8 cellular contexts compared by ENCODE assay signal in genomic region chr1:209784276-209785169, GRCh38. TPM values are rescaled to one million over a fixed set of nuclear protein-coding genes. Genes with fewer than 3 reads are reported as not detected.
DNase-seq lines count a peak whose midpoint lies in the region; ATAC-seq, FAIRE-seq and TF ChIP-seq lines count a peak whose summit lies in the region.

C1orf74 (minus strand) TSS chr1:209784559; CDS start chr1:209783634, 925 bp downstream.

- no peak for TF ChIP-seq CTCF in WTC11 (IDR thresholded peaks at IDR 0.05)

- H3K4me3 ChIP-seq in small intestine (ENCODE audit: low read depth in 1 of 2, low read length in 2 of 2), result peak within 1 kb of the TSS; percentile 42 to 77

- peak; percentile 99 for DNase-seq in AG08396 (ENCODE audit: low spot score)
- peak; percentile 99 for DNase-seq in NCI-H2227 treated with DMSO at 0.1 percent for 48 hours (lab: John Stamatoyannopoulos, UW)
- DNase-seq in WTC11 (ENCODE audit: low spot score), result peak; percentile 100
- peak; percentile 86 to 98 (median 96) for DNase-seq in caudate nucleus (lab: John Stamatoyannopoulos, UW)
- DNase-seq in iPS-NIHi7 (ENCODE audit: extremely low spot score), result peak; percentile 100
- DNase-seq in small intestine, result peak; percentile 99

- ATAC-seq in HG03175 (IDR thresholded peaks at IDR 0.05; ENCODE audit: unreplicated experiment) (peak; percentile 99), WTC11 (peak; percentile 99)

- H3K9me3 ChIP-seq in small intestine (ENCODE audit: control insufficient read depth, low read depth), result no peaks in the 10 kb centered on the region

- CTCF ChIA-PET in WTC11 (lab: Charles Lee), result interaction anchor here (0.6 to 1.6 kb wide), 6 partner anchors 14 to 43 kb away, joined by 3 to 8 read pairs (median 4); partner anchors contain the start of genes IRF6 and UTP25

- peaks cover 13% of the 10 kb centered on the region for H3K36me3 Mint-ChIP-seq in WTC11

- peak; percentile 96 for TF ChIP-seq POLR2A in GM18951 (IDR thresholded peaks at IDR 0.05; ENCODE audit: extremely low read depth, insufficient read depth, insufficient read length)

- peaks cover 7% of the 10 kb centered on the region for H3K9me3 Mint-ChIP-seq in WTC11

- peak within 1 kb of the TSS; percentile 93 for H3K27ac Mint-ChIP-seq in WTC11

- H3K27ac ChIP-seq in caudate nucleus (ENCODE audit: low read depth, low read length), result peak within 1 kb of the TSS; percentile 78
- peak within 1 kb of the TSS; percentile 77 to 98 for H3K27ac ChIP-seq in small intestine (ENCODE audit: low read depth in 1 of 2, low read length in 1 of 2)

- peak within 1 kb of the TSS; percentile 96 for H3K4me3 Mint-ChIP-seq in WTC11

- in situ Hi-C loops in GM18951 (cut with MboI; ENCODE audit: low sequenced_read_pairs, unreplicated experiment), result no loop called here

- 2 to 3% (median 2%) methylated on average over 47 of the region's 47 CpGs for WGBS in small intestine, 3 donors

- peaks cover 5 to 6% of the 10 kb centered on the region in 2 donors for H3K36me3 ChIP-seq in small intestine (ENCODE audit: control insufficient read depth in 2 of 2, insufficient read depth in 2 of 2, low read length in 2 of 2)

- FAIRE-seq in small intestine (lab: Jason Lieb, UNC), result peak; percentile 26

- POLR2A ChIA-PET in WTC11 (lab: Charles Lee), result interaction anchor here (1.2 to 1.6 kb wide), 3 partner anchors 21 to 109 kb away, joined by 4 to 10 read pairs (median 5); partner anchors contain the start of genes G0S2 and IRF6

- peaks cover 3 to 5% of the 10 kb centered on the region in 2 donors for H3K4me1 ChIP-seq in small intestine (ENCODE audit: control insufficient read depth in 2 of 2, insufficient read depth in 1 of 2, low read depth in 1 of 2, low read length in 1 of 2)

- H3K4me1 Mint-ChIP-seq in WTC11, result peaks cover 15% of the 10 kb centered on the region; the same call in 1 of the 2 replicates

- H3K27me3 Mint-ChIP-seq in WTC11 (ENCODE audit: low read depth), result peaks cover 6% of the 10 kb centered on the region

- no peaks in the 10 kb centered on the region for H3K27me3 ChIP-seq in small intestine (ENCODE audit: control insufficient read depth in 2 of 2, insufficient read depth in 2 of 2, low read length in 2 of 2)

TF ChIP-seq in WTC11, 78 proteins besides CTCF, POLR2A, EP300 and RAD21 (continues in another document):
- TF ChIP-seq E2F5 (CRISPR knock-in tag; IDR thresholded peaks at IDR 0.05), result peak; percentile 70; the same call in 1 of the 2 replicates
- 0 out of 2 replicates have a peak, but pooled peaks have one; percentile 56 for TF ChIP-seq GABPB1 (CRISPR knock-in tag; IDR thresholded peaks at IDR 0.05)
- TF ChIP-seq, protein P1, sequence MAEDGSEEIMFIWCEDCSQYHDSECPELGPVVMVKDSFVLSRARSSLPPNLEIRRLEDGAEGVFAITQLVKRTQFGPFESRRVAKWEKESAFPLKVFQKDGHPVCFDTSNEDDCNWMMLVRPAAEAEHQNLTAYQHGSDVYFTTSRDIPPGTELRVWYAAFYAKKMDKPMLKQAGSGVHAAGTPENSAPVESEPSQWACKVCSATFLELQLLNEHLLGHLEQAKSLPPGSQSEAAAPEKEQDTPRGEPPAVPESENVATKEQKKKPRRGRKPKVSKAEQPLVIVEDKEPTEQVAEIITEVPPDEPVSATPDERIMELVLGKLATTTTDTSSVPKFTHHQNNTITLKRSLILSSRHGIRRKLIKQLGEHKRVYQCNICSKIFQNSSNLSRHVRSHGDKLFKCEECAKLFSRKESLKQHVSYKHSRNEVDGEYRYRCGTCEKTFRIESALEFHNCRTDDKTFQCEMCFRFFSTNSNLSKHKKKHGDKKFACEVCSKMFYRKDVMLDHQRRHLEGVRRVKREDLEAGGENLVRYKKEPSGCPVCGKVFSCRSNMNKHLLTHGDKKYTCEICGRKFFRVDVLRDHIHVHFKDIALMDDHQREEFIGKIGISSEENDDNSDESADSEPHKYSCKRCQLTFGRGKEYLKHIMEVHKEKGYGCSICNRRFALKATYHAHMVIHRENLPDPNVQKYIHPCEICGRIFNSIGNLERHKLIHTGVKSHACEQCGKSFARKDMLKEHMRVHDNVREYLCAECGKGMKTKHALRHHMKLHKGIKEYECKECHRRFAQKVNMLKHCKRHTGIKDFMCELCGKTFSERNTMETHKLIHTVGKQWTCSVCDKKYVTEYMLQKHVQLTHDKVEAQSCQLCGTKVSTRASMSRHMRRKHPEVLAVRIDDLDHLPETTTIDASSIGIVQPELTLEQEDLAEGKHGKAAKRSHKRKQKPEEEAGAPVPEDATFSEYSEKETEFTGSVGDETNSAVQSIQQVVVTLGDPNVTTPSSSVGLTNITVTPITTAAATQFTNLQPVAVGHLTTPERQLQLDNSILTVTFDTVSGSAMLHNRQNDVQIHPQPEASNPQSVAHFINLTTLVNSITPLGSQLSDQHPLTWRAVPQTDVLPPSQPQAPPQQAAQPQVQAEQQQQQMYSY (CRISPR knock-in tag; IDR thresholded peaks at IDR 0.05), result 0 out of 2 replicates have a peak, but pooled peaks have one; percentile 16
- TF ChIP-seq CREB1 (CRISPR knock-in tag; IDR thresholded peaks at IDR 0.05), result 0 out of 2 replicates have a peak, but pooled peaks have one; percentile 53
- peak; percentile 94 for TF ChIP-seq FOXK1 (CRISPR knock-in tag; IDR thresholded peaks at IDR 0.05)
- TF ChIP-seq ZNF219 (CRISPR knock-in tag; IDR thresholded peaks at IDR 0.05; ENCODE audit: borderline replicate concordance), result no peak
- no peak for TF ChIP-seq TEAD4 (CRISPR knock-in tag; IDR thresholded peaks at IDR 0.05)
- TF ChIP-seq ETV6 (CRISPR knock-in tag; IDR thresholded peaks at IDR 0.05), result peak; percentile 59; the same call in 1 of the 2 replicates
- TF ChIP-seq RORB (CRISPR knock-in tag; IDR thresholded peaks at IDR 0.05), result peak; percentile 12; the same call in 1 of the 2 replicates
- no peak for TF ChIP-seq SMAD3 (CRISPR knock-in tag; IDR thresholded peaks at IDR 0.05; ENCODE audit: borderline replicate concordance)
- TF ChIP-seq CBFB (CRISPR knock-in tag; IDR thresholded peaks at IDR 0.05; ENCODE audit: low read depth), result no peak
- TF ChIP-seq ATF1 (CRISPR knock-in tag; IDR thresholded peaks at IDR 0.05), result no peak
- TF ChIP-seq ZBTB43 (CRISPR knock-in tag; IDR thresholded peaks at IDR 0.05), result 0 out of 2 replicates have a peak, but pooled peaks have one; percentile 49
- peak; percentile 97 for TF ChIP-seq CREM (CRISPR knock-in tag; IDR thresholded peaks at IDR 0.05)
- TF ChIP-seq GRHL2 (CRISPR knock-in tag; IDR thresholded peaks at IDR 0.05; ENCODE audit: insufficient replicate concordance, severe bottlenecking), result no peak
- TF ChIP-seq, protein P2, sequence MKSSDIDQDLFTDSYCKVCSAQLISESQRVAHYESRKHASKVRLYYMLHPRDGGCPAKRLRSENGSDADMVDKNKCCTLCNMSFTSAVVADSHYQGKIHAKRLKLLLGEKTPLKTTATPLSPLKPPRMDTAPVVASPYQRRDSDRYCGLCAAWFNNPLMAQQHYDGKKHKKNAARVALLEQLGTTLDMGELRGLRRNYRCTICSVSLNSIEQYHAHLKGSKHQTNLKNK (CRISPR knock-in tag; IDR thresholded peaks at IDR 0.05), result 0 out of 2 replicates have a peak, but pooled peaks have one; percentile 46
- TF ChIP-seq MAX (CRISPR knock-in tag; IDR thresholded peaks at IDR 0.05), result peak; percentile 80
- TF ChIP-seq SP1 (CRISPR knock-in tag; conservative IDR thresholded peaks at IDR 0.05), result peak; percentile 97
- no peak for TF ChIP-seq KAT7 (CRISPR knock-in tag; IDR thresholded peaks at IDR 0.05; ENCODE audit: borderline replicate concordance)
- TF ChIP-seq TP53 (CRISPR knock-in tag; IDR thresholded peaks at IDR 0.05), result no peak
- TF ChIP-seq ZNF121 (CRISPR knock-in tag; IDR thresholded peaks at IDR 0.05), result no peak
- TF ChIP-seq MYBL2 (CRISPR knock-in tag; IDR thresholded peaks at IDR 0.05), result peak; percentile 56; the same call in 1 of the 2 replicates

RNA-seq across cellular contexts. Expression of gene C1orf74, which starts in this region (rescaled TPM):
- total RNA-seq in WTC11 (2021), result 4.1 to 4.6 TPM (median 4.4 TPM) in 3 replicates
- polyA plus RNA-seq in small intestine, result 1 to 10 TPM in 1 of 3 donors, under 1 TPM in 2; 0.45 to 2.0 (median 0.81) TPM

Comparison
In these comparisons a context has a peak if more than half of its experiments do, and no peak if none do; other contexts are left out.
1. Peak in every context shown above with its lines: DNase-seq, ATAC-seq, H3K4me3 ChIP-seq and H3K27ac ChIP-seq.